Comparison of ENCODE assay signal across 28 cellular contexts in genomic region chr5:167346461-167346860, GRCh38.
"Had no signal": no experiment of that assay in that cellular context is flagged by ENCODE, and none has a peak within 500 bp of the region (broad histone marks: within the 10 kb centered on the region; RNA-seq: fewer than 3 reads in every experiment).

No MANE protein-coding gene starts in this region.

- H3K9me3 ChIP-seq: left lung, lower lobe of right lung, neutrophil, right atrium auricular region, right lobe of liver, stomach, testis, thyroid gland, transverse colon, upper lobe of left lung, vagina had no signal

- H3K4me2 ChIP-seq: neural progenitor cell, smooth muscle cell had no signal

- ATAC-seq: left cardiac atrium; left lung; lower lobe of right lung; natural killer cell; stimulated activated naive B cell treated with anti-CD40 and anti-IgM and Interleukin-4, amounts not matched to agents 10 μg/mL and 1 μg/mL and 100 μg/mL, for 72 hours; stimulated activated naive CD8-positive, alpha-beta T cell treated with anti-CD3 and anti-CD28 coated beads, Interleukin-15, Interleukin-2, amounts not matched to agents 100 U/mL and 50 U/mL, for 24 hours had no signal

- H3K79me2 ChIP-seq: parathyroid adenoma had no signal

- H3K36me3 ChIP-seq: left lung, lower lobe of right lung, neural progenitor cell, neutrophil, right atrium auricular region, right lobe of liver, stomach, thyroid gland, transverse colon, upper lobe of left lung, vagina had no signal

- H3K36me3 Mint-ChIP-seq: mesothelial cell of epicardium; naive B cell; natural killer cell; neural progenitor cell; stimulated activated naive B cell treated with anti-CD40 and anti-IgM and Interleukin-4, amounts not matched to agents 10 μg/mL and 1 μg/mL and 100 μg/mL, for 72 hours had no signal

- H2AFZ ChIP-seq: neural progenitor cell, parathyroid adenoma had no signal

- H3K27ac ChIP-seq: left lung, lower lobe of right lung, neural progenitor cell, neutrophil, parathyroid adenoma, right atrium auricular region, right lobe of liver, stomach, testis, thyroid gland, transverse colon, upper lobe of left lung, vagina had no signal

- H3K4me1 Mint-ChIP-seq: naive B cell; natural killer cell; stimulated activated naive B cell treated with anti-CD40 and anti-IgM and Interleukin-4, amounts not matched to agents 10 μg/mL and 1 μg/mL and 100 μg/mL, for 72 hours had no signal

- H3K9me3 Mint-ChIP-seq: mesothelial cell of epicardium, nephron progenitor cell, neural progenitor cell had no signal

- H3K27ac Mint-ChIP-seq: mesothelial cell of epicardium; naive B cell; natural killer cell; nephron progenitor cell; neural progenitor cell; progenitor cell of endocrine pancreas; stimulated activated naive B cell treated with anti-CD40 and anti-IgM and Interleukin-4, amounts not matched to agents 10 μg/mL and 1 μg/mL and 100 μg/mL, for 72 hours had no signal

- H3K4me1 ChIP-seq: left lung, lower lobe of right lung, parathyroid adenoma, right atrium auricular region, right lobe of liver, stomach, testis, thyroid gland, transverse colon, upper lobe of left lung, vagina had no signal

- H3K9ac ChIP-seq: neural progenitor cell, parathyroid adenoma had no signal

- H3K27me3 ChIP-seq: left lung, neural progenitor cell, neutrophil, right atrium auricular region, right lobe of liver, stomach, testis, thyroid gland, transverse colon, upper lobe of left lung, vagina had no signal

- DNase-seq: kidney glomerular epithelial cell; left cardiac atrium; left lung; lower lobe of right lung; mammary epithelial cell; mesendoderm; naive B cell; natural killer cell; nephron progenitor cell; occipital lobe; right lobe of liver; stimulated activated CD4-positive, alpha-beta T cell treated with anti-CD3 and anti-CD28 coated beads, Interleukin-1b, Interleukin-23, amount 100 ng/mL, for 48 hours; stimulated activated CD4-positive, alpha-beta T cell treated with anti-CD3 and anti-CD28 coated beads, Interleukin-4, amount 100 ng/mL, for 1 hour; stimulated activated naive B cell treated with anti-CD40 and anti-IgM and Interleukin-4, amounts not matched to agents 10 μg/mL and 1 μg/mL and 100 μg/mL, for 72 hours; stimulated activated naive CD8-positive, alpha-beta T cell treated with anti-CD3 and anti-CD28 coated beads, Interleukin-15, Interleukin-2, amounts not matched to agents 100 U/mL and 50 U/mL, for 24 hours; stomach; testis; thyroid gland; transverse colon; upper lobe of left lung had no signal

- H3K27me3 Mint-ChIP-seq: naive B cell; stimulated activated naive B cell treated with anti-CD40 and anti-IgM and Interleukin-4, amounts not matched to agents 10 μg/mL and 1 μg/mL and 100 μg/mL, for 72 hours had no signal

- H3K4me3 Mint-ChIP-seq: mesothelial cell of epicardium; naive B cell; natural killer cell; nephron progenitor cell; neural progenitor cell; stimulated activated naive B cell treated with anti-CD40 and anti-IgM and Interleukin-4, amounts not matched to agents 10 μg/mL and 1 μg/mL and 100 μg/mL, for 72 hours had no signal

- H3K4me3 ChIP-seq: left lung, lower lobe of right lung, neural progenitor cell, right atrium auricular region, right lobe of liver, smooth muscle cell, stomach, testis, thyroid gland, transverse colon, upper lobe of left lung, vagina had no signal
